Comparison of ENCODE assay signal across 10 cellular contexts in the genomic region with DNA sequence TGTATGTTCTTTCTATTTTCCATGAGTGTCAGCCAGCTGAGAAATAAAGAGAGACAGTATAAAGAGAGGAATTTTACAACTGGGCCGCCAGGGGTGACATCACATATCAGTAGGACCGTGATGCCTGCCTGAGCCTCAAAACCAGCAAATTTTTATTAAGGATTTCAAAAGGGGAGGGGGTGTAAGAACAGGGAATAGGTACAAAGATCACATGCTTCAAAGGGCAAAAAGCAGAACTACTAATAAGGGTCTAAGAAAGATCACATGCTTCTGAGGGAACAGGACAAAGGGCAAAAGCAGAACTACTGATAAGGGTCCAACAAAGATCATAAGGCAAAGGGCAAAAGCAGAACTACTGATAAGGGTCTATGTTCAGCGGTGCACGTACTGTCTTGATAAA. TPM values are rescaled to one million over a fixed set of nuclear protein-coding genes. Genes with fewer than 3 reads are reported as not detected.
"Had no signal": no experiment of that assay in that cellular context is flagged by ENCODE, and none has a peak within 500 bp of the region (broad histone marks: within the 10 kb centered on the region; RNA-seq: fewer than 3 reads in every experiment).

No MANE protein-coding gene starts in this region.

RNA-seq across cellular contexts. Expression of a gene that starts 43.5 kb away (rescaled TPM):
- total RNA-seq: OCI-LY7, SK-MEL-5 had no signal

RNA-seq across cellular contexts. Expression of a gene that starts 47.3 kb away (rescaled TPM):
- total RNA-seq: OCI-LY7, PC-3, Right ventricle myocardium inferior, Right ventricle myocardium superior, RPMI7951, SK-MEL-5 had no signal
- polyA plus RNA-seq: SK-N-SH had no signal

RNA-seq across cellular contexts. Expression of a gene that starts 58.9 kb away (rescaled TPM):
- total RNA-seq: OCI-LY7, PC-3, PC-9, Right ventricle myocardium inferior, Right ventricle myocardium superior, RPMI7951, SJCRH30, SJSA1, SK-MEL-5 had no signal
- polyA plus RNA-seq: SK-N-SH had no signal
